Comparison of ENCODE assay signal across 28 cellular contexts in the genomic region with DNA sequence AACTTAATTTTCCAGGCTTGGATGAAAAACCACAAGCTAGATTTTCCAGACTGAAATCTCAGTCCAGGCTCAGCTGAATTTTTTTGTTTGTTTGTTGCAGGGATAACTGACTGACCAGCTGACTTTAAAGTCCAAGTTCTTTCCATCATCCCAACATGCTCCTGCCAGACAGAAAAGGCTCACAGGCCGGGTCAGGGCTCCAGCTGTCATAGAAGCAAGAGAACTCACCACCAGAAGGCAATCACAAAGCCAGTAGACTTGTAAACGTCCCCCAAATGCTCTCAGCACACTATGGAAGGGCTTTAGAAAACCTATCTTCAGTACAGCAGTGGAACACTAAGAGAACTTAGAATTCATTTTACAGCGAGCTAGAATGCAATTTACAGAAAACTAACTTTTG. TPM values are rescaled to one million over a fixed set of nuclear protein-coding genes. Genes with fewer than 3 reads are reported as not detected.
"Had no signal": no experiment of that assay in that cellular context is flagged by ENCODE, and none has a peak within 500 bp of the region (broad histone marks: within the 10 kb centered on the region; RNA-seq: fewer than 3 reads in every experiment).

No MANE protein-coding gene starts in this region.

- H3K4me1 ChIP-seq: colonic mucosa, esophagus squamous epithelium, gastrocnemius medialis, left ventricle myocardium inferior, lower lobe of right lung had no signal

- H3K9me3 ChIP-seq: colonic mucosa, esophagus squamous epithelium, gastrocnemius medialis, heart left ventricle, left ventricle myocardium inferior, lower lobe of right lung had no signal

- H3K9me3 Mint-ChIP-seq: dendritic cell treated with granulocyte-macrophage colony-stimulating factor and Interleukin-4, amounts not matched to agents 40 ng/mL and 50 ng/mL, for 4 days; endodermal cell had no signal

- H3K27me3 Mint-ChIP-seq: dendritic cell treated with granulocyte-macrophage colony-stimulating factor and Interleukin-4, amounts not matched to agents 40 ng/mL and 50 ng/mL, for 4 days; effector memory CD8-positive, alpha-beta T cell; naive B cell had no signal

- H3K4me2 ChIP-seq: hepatocyte had no signal

- H3K27ac ChIP-seq: colonic mucosa, epithelial cell of prostate, esophagus squamous epithelium, gastrocnemius medialis, heart left ventricle, hepatocyte, left ventricle myocardium inferior, lower lobe of right lung had no signal

- H3K79me2 ChIP-seq: hepatocyte had no signal

- DNase-seq: colonic mucosa; cortex of kidney; effector CD8-positive, alpha-beta T cell; effector memory CD8-positive, alpha-beta T cell; endodermal cell; erythroblast; esophagus squamous epithelium; foreskin fibroblast; foreskin melanocyte; gastrocnemius medialis; heart left ventricle; hypothalamus; immature natural killer cell; islet precursor cell; kidney; kidney glomerular epithelial cell; left colon; left ventricle myocardium inferior; lower lobe of right lung; mesenchymal stem cell; midbrain; naive B cell had no signal

- H3K27me3 ChIP-seq: colonic mucosa, esophagus squamous epithelium, gastrocnemius medialis, heart left ventricle, hepatocyte had no signal

- H3K4me1 Mint-ChIP-seq: endodermal cell, immature natural killer cell, naive B cell had no signal

- H3K4me3 Mint-ChIP-seq: dendritic cell treated with granulocyte-macrophage colony-stimulating factor and Interleukin-4, amounts not matched to agents 40 ng/mL and 50 ng/mL, for 4 days; effector memory CD8-positive, alpha-beta T cell; endodermal cell; immature natural killer cell; naive B cell had no signal

- H2AFZ ChIP-seq: hepatocyte had no signal

- H3K36me3 Mint-ChIP-seq: immature natural killer cell, naive B cell had no signal

- H3K27ac Mint-ChIP-seq: dendritic cell treated with granulocyte-macrophage colony-stimulating factor and Interleukin-4, amounts not matched to agents 40 ng/mL and 50 ng/mL, for 4 days; effector memory CD8-positive, alpha-beta T cell; endodermal cell; immature natural killer cell; naive B cell had no signal

- ATAC-seq: effector memory CD8-positive, alpha-beta T cell; esophagus mucosa; gastrocnemius medialis; left colon; left lobe of liver; lower lobe of right lung had no signal

- H3K4me3 ChIP-seq: colonic mucosa, esophagus squamous epithelium, gastrocnemius medialis, heart left ventricle, hepatocyte, left ventricle myocardium inferior, lower lobe of right lung had no signal

- H3K36me3 ChIP-seq: colonic mucosa, esophagus squamous epithelium, gastrocnemius medialis, heart left ventricle, left ventricle myocardium inferior, lower lobe of right lung had no signal

RNA-seq across cellular contexts. Expression of a gene that starts 25.5 kb away (rescaled TPM):
- total RNA-seq: left lobe of liver, mononuclear cell had no signal
- polyA plus RNA-seq: immature natural killer cell had no signal
